Comparison of ENCODE assay signal across 8 cellular contexts in the genomic region with DNA sequence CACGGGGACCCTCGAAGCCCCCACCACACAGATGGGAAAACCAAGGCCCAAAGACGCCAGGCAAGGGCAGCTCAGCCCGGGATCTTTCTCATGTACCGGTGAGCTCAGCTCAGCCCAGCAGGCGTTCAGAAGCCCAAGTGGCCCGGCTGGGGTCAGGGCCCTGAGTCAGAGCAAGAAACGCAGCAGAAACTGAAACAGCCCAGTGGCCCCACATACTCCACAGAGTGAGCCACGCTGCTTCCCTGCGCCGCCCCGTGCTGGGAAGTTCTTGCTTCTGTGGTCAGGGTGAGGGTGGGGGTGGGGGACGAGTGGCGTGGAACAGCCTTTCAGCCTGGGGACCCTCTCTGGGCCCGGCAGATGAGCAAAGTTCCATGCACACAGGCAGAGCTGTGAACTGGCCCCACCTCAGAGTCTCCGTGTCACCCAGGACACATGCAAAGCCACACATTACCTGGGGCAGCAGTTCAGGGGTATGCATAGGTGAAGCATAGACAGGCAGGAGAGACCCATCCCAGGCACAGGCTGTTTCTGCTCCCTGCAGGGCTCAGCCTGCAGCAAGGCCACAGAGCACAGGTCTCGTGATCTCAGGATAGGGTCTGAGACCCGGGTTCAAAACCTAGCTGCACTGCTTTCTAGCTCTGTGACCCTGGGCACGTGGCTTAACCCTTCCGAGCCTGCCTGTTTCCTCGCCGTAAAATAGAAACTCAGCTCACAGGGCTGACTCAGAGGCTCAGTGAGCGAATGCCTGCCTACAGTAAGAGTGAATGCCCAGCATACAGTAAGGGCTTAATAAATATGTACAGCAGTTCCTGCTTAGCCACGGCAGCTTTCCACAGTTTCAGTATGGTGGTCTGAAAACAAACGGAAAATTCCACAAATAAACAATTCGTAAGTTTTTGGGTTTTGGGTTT. TPM values are rescaled to one million over a fixed set of nuclear protein-coding genes. Genes with fewer than 3 reads are reported as not detected.
A peak's percentile ranks its signal among the peaks of the same experiment; 100 is the strongest.
DNase-seq lines count a peak whose midpoint lies in the region; ATAC-seq and TF ChIP-seq lines count a peak whose summit lies in the region.

No MANE protein-coding gene starts in this region.

- 87% methylated on average over 17 of the region's 26 CpGs for WGBS in mammary epithelial cell (ENCODE audit: low coverage, missing lambda C conversion rate)
- 89% methylated on average over 23 of the region's 26 CpGs for WGBS in hepatocyte (ENCODE audit: low lambda C conversion rate, missing lambda C conversion rate)
- 58 to 66% methylated on average over 19 to 26 of the region's 26 CpGs for WGBS in testis, 2 donors

- H3K36me3 Mint-ChIP-seq in activated B cell treated with CpG ODN at 0.5 μM for 24 hours (ENCODE audit: low read depth): no peaks in the 10 kb centered on the region

- H3K9me2 ChIP-seq in hepatocyte (replicated peaks; ENCODE audit: insufficient read depth): no peaks in the 10 kb centered on the region

- H3K79me2 ChIP-seq in mammary epithelial cell (ENCODE audit: insufficient read depth, low read length) (peaks cover 94% of the 10 kb centered on the region), hepatocyte (peaks cover 92% of the 10 kb centered on the region)

- dilution Hi-C loops in mammary epithelial cell (cut with HindIII; ENCODE audit: low sequenced_read_pairs): no loop called here

- BruUV-seq in mammary epithelial cell (replicated peaks; lab: Mats Ljungman, UMichigan): no TSS peak

- DNase-seq in breast epithelium (ENCODE audit: low spot score in 2 of 2): no peak
- DNase-seq in mammary epithelial cell: no peak
- peak; percentile 49 for DNase-seq in activated B cell treated with CpG ODN at 0.5 μM for 24 hours
- DNase-seq in hepatocyte (ENCODE audit: low spot score): no peak
- no peak for DNase-seq in vagina (ENCODE audit: extremely low spot score in 2 of 2)
- no peak for DNase-seq in testis
- DNase-seq in NCI-H1105 (lab: John Stamatoyannopoulos, UW): no peak

- no peaks in the 10 kb centered on the region for H3K9me3 Mint-ChIP-seq in activated B cell treated with CpG ODN at 0.5 μM for 24 hours

- CTCF ChIA-PET in mammary epithelial cell (lab: Charles Lee; ENCODE audit: low non-redundant PET) (no interaction called here), activated B cell treated with CpG ODN at 0.5 μM for 24 hours (lab: Charles Lee) (interaction anchor here (1.5 kb wide), 1 partner anchor 79 kb away, joined by 5 read pairs; no protein-coding TSS in a partner anchor)

- no peaks in the 10 kb centered on the region for H3K27me3 Mint-ChIP-seq in activated B cell treated with CpG ODN at 0.5 μM for 24 hours

- intact Hi-C loops in breast epithelium (cut with DNase I; ENCODE audit: low total_unique reads) (loop anchor here (10.0 kb wide), 1 partner anchor 511 kb away; no protein-coding TSS in a partner anchor), mammary epithelial cell (cut with micrococcal nuclease) (no loop called here), activated B cell treated with CpG ODN at 0.5 μM for 24 hours (cut with micrococcal nuclease) (loop anchor here (1.0 to 5.0 kb wide), 3 partner anchors 23 to 167 kb away; no protein-coding TSS in a partner anchor), vagina (cut with DNase I) (no loop called here), testis (cut with DNase I; ENCODE audit: low total_unique reads) (no loop called here)

- H2AFZ ChIP-seq in mammary epithelial cell (ENCODE audit: low read depth, low read length) (no peak overlapping the region), hepatocyte (no peak overlapping the region)

- in situ Hi-C loops in mammary epithelial cell (cut with MboI; ENCODE audit: low sequenced_read_pairs in 2 of 2): no loop called here

- peaks cover 70% of the 10 kb centered on the region for H3K4me1 Mint-ChIP-seq in activated B cell treated with CpG ODN at 0.5 μM for 24 hours

- H3K27me3 ChIP-seq in breast epithelium (no peaks in the 10 kb centered on the region), mammary epithelial cell (ENCODE audit: insufficient read depth, low read length) (no peaks in the 10 kb centered on the region), hepatocyte (no peaks in the 10 kb centered on the region), vagina (no peaks in the 10 kb centered on the region), testis (no peaks in the 10 kb centered on the region)

- no peak for TF ChIP-seq CTCF in breast epithelium (IDR thresholded peaks at IDR 0.05)
- TF ChIP-seq CTCF in mammary epithelial cell (conservative IDR thresholded peaks at IDR 0.05 in 1 of 2, IDR thresholded peaks at IDR 0.05 in 1 of 2; ENCODE audit: extremely low read depth in 1 of 2, insufficient read depth in 1 of 2, low read depth in 1 of 2, low read length in 2 of 2): no peak
- no peak for TF ChIP-seq CTCF in activated B cell treated with CpG ODN at 0.5 μM for 24 hours (IDR thresholded peaks at IDR 0.05)
- TF ChIP-seq CTCF in hepatocyte (IDR thresholded peaks at IDR 0.05; ENCODE audit: poor library complexity): no peak
- TF ChIP-seq CTCF in vagina (IDR thresholded peaks at IDR 0.05): no peak
- TF ChIP-seq CTCF in testis (IDR thresholded peaks at IDR 0.05): no peak

- H3K36me3 ChIP-seq in breast epithelium: no peaks in the 10 kb centered on the region
- H3K36me3 ChIP-seq in mammary epithelial cell (ENCODE audit: insufficient read depth, low read length): no peaks in the 10 kb centered on the region
- no peaks in the 10 kb centered on the region for H3K36me3 ChIP-seq in hepatocyte (replicated peaks; ENCODE audit: insufficient read depth, low read depth)
- H3K36me3 ChIP-seq in vagina: no peaks in the 10 kb centered on the region
- no peaks in the 10 kb centered on the region for H3K36me3 ChIP-seq in testis (ENCODE audit: low read depth, missing control alignments)

- H3K27ac Mint-ChIP-seq in activated B cell treated with CpG ODN at 0.5 μM for 24 hours: peak overlapping the region; percentile 69

- no peaks in the 10 kb centered on the region for H3K9me3 ChIP-seq in breast epithelium
- no peaks in the 10 kb centered on the region for H3K9me3 ChIP-seq in mammary epithelial cell (replicated peaks; ENCODE audit: insufficient read depth, low read length)
- no peaks in the 10 kb centered on the region for H3K9me3 ChIP-seq in hepatocyte (ENCODE audit: low read depth)
- H3K9me3 ChIP-seq in vagina: no peaks in the 10 kb centered on the region
- no peaks in the 10 kb centered on the region for H3K9me3 ChIP-seq in testis

- H3K4me3 ChIP-seq in breast epithelium (peak overlapping the region in 1 of 3 donors; percentile 46), mammary epithelial cell (replicated peaks in 1 of 3; ENCODE audit: insufficient read depth in 1 of 3, low read depth in 2 of 3, low read length in 3 of 3) (no peak overlapping the region), hepatocyte (no peak overlapping the region), vagina (no peak overlapping the region), testis (no peak overlapping the region)

- H3K4me2 ChIP-seq in mammary epithelial cell (ENCODE audit: insufficient read depth, low read depth, low read length) (no peak overlapping the region), hepatocyte (no peak overlapping the region)

- TF ChIP-seq POLR2A in breast epithelium (IDR thresholded peaks at IDR 0.05) (no peak), vagina (IDR thresholded peaks at IDR 0.05) (no peak), testis (IDR thresholded peaks at IDR 0.05) (no peak)

- H3K4me3 Mint-ChIP-seq in activated B cell treated with CpG ODN at 0.5 μM for 24 hours: peak overlapping the region; percentile 65

- peak overlapping the region; percentile 12 to 76 for H3K27ac ChIP-seq in breast epithelium
- no peak overlapping the region for H3K27ac ChIP-seq in mammary epithelial cell (ENCODE audit: insufficient read depth, low read depth, low read length)
- peak overlapping the region; percentile 53 for H3K27ac ChIP-seq in hepatocyte
- peak overlapping the region; percentile 64 for H3K27ac ChIP-seq in vagina
- H3K27ac ChIP-seq in testis: no peak overlapping the region

- ATAC-seq in HG03097 (IDR thresholded peaks at IDR 0.05; ENCODE audit: low FRiP score, unreplicated experiment) (peak; percentile 77), activated B cell treated with CpG ODN at 0.5 μM for 24 hours (ENCODE audit: low read depth) (peak; percentile 75)

- no peak overlapping the region for H3K9ac ChIP-seq in mammary epithelial cell (ENCODE audit: insufficient read depth, low read length)

- POLR2A ChIA-PET in activated B cell treated with CpG ODN at 0.5 μM for 24 hours (lab: Charles Lee): interaction anchor here (0.6 to 1.5 kb wide), 9 partner anchors 8 to 155 kb away, joined by 3 to 4 read pairs (median 4); no protein-coding TSS in a partner anchor

- H4K20me1 ChIP-seq in mammary epithelial cell (ENCODE audit: insufficient read depth, low read length) (peaks cover 13% of the 10 kb centered on the region), hepatocyte (ENCODE audit: insufficient read depth, poor library complexity, severe bottlenecking) (peaks cover 90% of the 10 kb centered on the region)

- peaks cover 30 to 40% of the 10 kb centered on the region in 2 donors for H3K4me1 ChIP-seq in breast epithelium
- peaks cover 19% of the 10 kb centered on the region for H3K4me1 ChIP-seq in mammary epithelial cell (ENCODE audit: insufficient read depth, low read length)
- H3K4me1 ChIP-seq in hepatocyte (ENCODE audit: insufficient read depth): peaks cover 59% of the 10 kb centered on the region
- peaks cover 84% of the 10 kb centered on the region for H3K4me1 ChIP-seq in vagina
- peaks cover 75% of the 10 kb centered on the region for H3K4me1 ChIP-seq in testis

RNA-seq across cellular contexts. Expression of a gene that starts 21.6 kb away (rescaled TPM):
- total RNA-seq in breast epithelium (10 to 100 TPM; 58.4 to 83.9 (median 71.7) TPM), mammary epithelial cell (100 to 1,000 TPM in 1 of 2 donors, 10 to 100 TPM in 1; 70.5 to 158 TPM), activated B cell treated with CpG ODN at 0.5 μM for 24 hours (136 and 154 TPM in 2 replicates), hepatocyte (12.9 and 40.3 TPM in 2 replicates), vagina (120 TPM), testis (100 to 1,000 TPM; 212 TPM)
- polyA plus RNA-seq in mammary epithelial cell (18.9 TPM), hepatocyte (121 and 136 TPM in 2 replicates), testis (ENCODE audit: insufficient read depth, low read depth, low replicate concordance) (62.6 TPM)
- 117 TPM for polyA minus RNA-seq in mammary epithelial cell

Comparison
In these comparisons a context has a peak if more than half of its experiments do, and no peak if none do; other contexts are left out.
1. H3K27ac ChIP-seq: peak in breast epithelium (2 of 2), hepatocyte (single experiment) and vagina (single experiment); none in mammary epithelial cell (single experiment) and testis (0 of 2).
2. intact Hi-C loops: an anchor here in breast epithelium (10.0 kb wide) and activated B cell treated with CpG ODN at 0.5 μM for 24 hours (1.0 to 5.0 kb wide); none called in mammary epithelial cell, vagina and testis.